ENCODE assay signal across 24 cellular contexts in genomic region chr2:43006834-43007543, GRCh38.
DNase-seq lines count a peak whose midpoint lies in the region; ATAC-seq, FAIRE-seq and TF ChIP-seq lines count a peak whose summit lies in the region.
"Had no signal": no experiment of that assay in that cellular context is flagged by ENCODE, and none has a peak within 500 bp of the region (broad histone marks: within the 10 kb centered on the region; RNA-seq: fewer than 3 reads in every experiment).

No MANE protein-coding gene starts in this region.

- no peaks in the 10 kb centered on the region for H3K27me3 ChIP-seq in BLaER1
- no peaks in the 10 kb centered on the region for H3K27me3 ChIP-seq in hepatocyte
- no peaks in the 10 kb centered on the region for H3K27me3 ChIP-seq in pancreas
- H3K27me3 ChIP-seq: BLaER1 treated with 17β-estradiol and CSF1 and Interleukin-3, amounts not matched to agents 10 nM and 100 nM; tibial artery had no signal

- H3K27ac ChIP-seq in BLaER1 = no peak overlapping the region
- H3K27ac ChIP-seq in RWPE1 = peak overlapping the region; percentile 6; the same call in 1 of the 2 replicates
- H3K27ac ChIP-seq in hepatocyte = peak overlapping the region; percentile 95
- peak overlapping the region; percentile 71 to 87 (median 83) for H3K27ac ChIP-seq in pancreas
- H3K27ac ChIP-seq: BLaER1 treated with 17β-estradiol and CSF1 and Interleukin-3, amounts not matched to agents 10 nM and 100 nM; tibial artery had no signal

- intact Hi-C loops in pancreas (cut with DNase I) = no loop called here

- TF ChIP-seq CTCF in RWPE1 (conservative IDR thresholded peaks at IDR 0.05; ENCODE audit: low read depth) (no peak), hepatocyte (IDR thresholded peaks at IDR 0.05; ENCODE audit: poor library complexity) (no peak), pancreas (IDR thresholded peaks at IDR 0.05) (no peak)

- H3K4me1 ChIP-seq in BLaER1 (peaks cover 66% of the 10 kb centered on the region), hepatocyte (ENCODE audit: insufficient read depth) (peaks cover 26% of the 10 kb centered on the region), pancreas (peaks cover 10 to 41% (median 28%) of the 10 kb centered on the region in 3 donors)
- H3K4me1 ChIP-seq: HAP-1, prostate gland had no signal

- peaks cover 1% of the 10 kb centered on the region for H3K9me2 ChIP-seq in hepatocyte (replicated peaks; ENCODE audit: insufficient read depth)

- H4K20me1 ChIP-seq in BLaER1 = no peaks in the 10 kb centered on the region
- H4K20me1 ChIP-seq in hepatocyte (ENCODE audit: insufficient read depth, poor library complexity, severe bottlenecking) = no peaks in the 10 kb centered on the region
- H4K20me1 ChIP-seq: BLaER1 treated with 17β-estradiol and CSF1 and Interleukin-3, amounts not matched to agents 10 nM and 100 nM had no signal

- H3K9ac ChIP-seq in BLaER1 = no peak overlapping the region
- H3K9ac ChIP-seq: BLaER1 treated with 17β-estradiol and CSF1 and Interleukin-3, amounts not matched to agents 10 nM and 100 nM had no signal

- ATAC-seq in pancreas = no peak
- ATAC-seq: activated CD8-positive, alpha-beta T cell treated with anti-CD3 and anti-CD28 coated beads for 36 hours; stimulated activated naive CD8-positive, alpha-beta T cell treated with anti-CD3 and anti-CD28 coated beads, Interleukin-15, Interleukin-2, amounts not matched to agents 100 U/mL and 50 U/mL, for 24 hours had no signal

- 86% methylated on average over 5 of the region's 5 CpGs for WGBS in hepatocyte (ENCODE audit: low lambda C conversion rate, missing lambda C conversion rate)
- 77 to 82% methylated on average over 5 of the region's 5 CpGs for WGBS in pancreas, 2 donors

- H3K9me3 ChIP-seq in BLaER1 (peaks cover 7% of the 10 kb centered on the region; the same call in 1 of the 2 replicates), hepatocyte (ENCODE audit: low read depth) (no peaks in the 10 kb centered on the region), pancreas (no peaks in the 10 kb centered on the region)
- H3K9me3 ChIP-seq: HAP-1, prostate gland, tibial artery had no signal

- H3K4me2 ChIP-seq in BLaER1 (peak overlapping the region; percentile 62; the same call in 1 of the 2 replicates), hepatocyte (no peak overlapping the region)

- DNase-seq in RWPE1 (ENCODE audit: low spot score) (no peak), hepatocyte (ENCODE audit: low spot score) (no peak), pancreas (no peak), NCI-H69 (lab: John Stamatoyannopoulos, UW) (no peak)
- no peak for DNase-seq in stimulated activated naive CD4-positive, alpha-beta T cell (lab: John Stamatoyannopoulos, UW)
- DNase-seq in activated CD8-positive, alpha-beta memory T cell treated with anti-CD3 and anti-CD28 coated beads, Interleukin-2, amount 50 U/mL, for 4 hours = no peak
- no peak for DNase-seq in activated CD8-positive, alpha-beta memory T cell treated with anti-CD3 and anti-CD28 coated beads for 24 hours
- DNase-seq: ACHN; activated CD4-positive, alpha-beta T cell treated with anti-CD3 and anti-CD28 coated beads for 1 hour; activated CD8-positive, alpha-beta T cell treated with anti-CD3 and anti-CD28 coated beads for 36 hours; activated T-cell treated with anti-CD3 and anti-CD28 coated beads for 4 hours; effector memory CD4-positive, alpha-beta T cell; NCI-H1105; NCI-H2029; NCI-H774; RPMI8226; stimulated activated naive CD8-positive, alpha-beta T cell treated with anti-CD3 and anti-CD28 coated beads, Interleukin-15, Interleukin-2, amounts not matched to agents 100 U/mL and 50 U/mL, for 24 hours had no signal

- POLR2A ChIA-PET in RWPE1 (lab: Yijun Ruan, JAX; ENCODE audit: low non-redundant PET) = no interaction called here

- H3K4me3 ChIP-seq in BLaER1 (no peak overlapping the region), hepatocyte (no peak overlapping the region), pancreas (no peak overlapping the region)
- H3K4me3 ChIP-seq: BLaER1 treated with 17β-estradiol and CSF1 and Interleukin-3, amounts not matched to agents 10 nM and 100 nM; HAP-1; prostate gland; tibial artery had no signal

- no peak for FAIRE-seq in pancreas (lab: Jason Lieb, UNC)
- FAIRE-seq: G401.6, TTC549 had no signal

- H3K36me3 ChIP-seq in BLaER1 (no peaks in the 10 kb centered on the region), hepatocyte (replicated peaks; ENCODE audit: insufficient read depth, low read depth) (no peaks in the 10 kb centered on the region), pancreas (no peaks in the 10 kb centered on the region)
- H3K36me3 ChIP-seq: BLaER1 treated with 17β-estradiol and CSF1 and Interleukin-3, amounts not matched to agents 10 nM and 100 nM; HAP-1; prostate gland; tibial artery had no signal

- no peaks in the 10 kb centered on the region for H3K79me2 ChIP-seq in hepatocyte

- no peak overlapping the region for H2AFZ ChIP-seq in hepatocyte

- CTCF ChIA-PET in RWPE1 (lab: Yijun Ruan, JAX) = no interaction called here
